In the genomic region with DNA sequence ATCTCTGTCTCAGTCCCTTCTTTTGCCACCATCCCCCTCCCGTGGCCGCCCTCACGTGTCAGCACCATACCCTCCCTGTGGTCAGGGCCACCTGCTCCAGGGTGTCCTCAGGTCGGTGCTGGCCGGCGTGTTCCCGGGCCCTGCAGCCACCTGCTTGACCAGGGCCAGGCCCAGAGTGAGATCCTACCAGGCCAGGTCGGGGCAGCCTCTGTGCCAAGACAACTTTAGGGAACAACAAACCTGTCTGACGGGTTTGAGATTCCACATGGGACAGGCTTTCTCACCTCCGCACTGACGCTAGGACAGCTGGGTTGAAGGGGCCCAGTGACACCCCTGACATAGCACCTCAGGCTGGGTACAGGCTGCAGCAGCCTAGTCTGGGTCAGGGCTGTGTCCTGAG, we compare ENCODE assay signal across 13 cellular contexts. TPM values are rescaled to one million over a fixed set of nuclear protein-coding genes. Genes with fewer than 3 reads are reported as not detected.
DNase-seq lines count a peak whose midpoint lies in the region; ATAC-seq and TF ChIP-seq lines count a peak whose summit lies in the region.
"Had no signal": no experiment of that assay in that cellular context is flagged by ENCODE, and none has a peak within 500 bp of the region (broad histone marks: within the 10 kb centered on the region; RNA-seq: fewer than 3 reads in every experiment).

No MANE protein-coding gene starts in this region.

- TF ChIP-seq CTCF in C4-2B (conservative IDR thresholded peaks at IDR 0.05): no peak
- TF ChIP-seq CTCF in neutrophil (IDR thresholded peaks at IDR 0.05): no peak

- DNase-seq in NCI-H774 (lab: John Stamatoyannopoulos, UW): peak; percentile 0
- no peak for DNase-seq in nucleus accumbens (lab: John Stamatoyannopoulos, UW)
- DNase-seq in amniotic stem cell (lab: John Stamatoyannopoulos, UW): no peak
- DNase-seq in NCI-H510A (lab: John Stamatoyannopoulos, UW): no peak
- DNase-seq: effector CD8-positive, alpha-beta T cell; heart left ventricle; Kasumi-1; Right ventricle myocardium superior had no signal

- no peaks in the 10 kb centered on the region for H3K36me3 ChIP-seq in neutrophil
- H3K36me3 ChIP-seq: heart left ventricle had no signal

- no peaks in the 10 kb centered on the region for H3K27me3 ChIP-seq in neutrophil
- H3K27me3 ChIP-seq: heart left ventricle had no signal

- H3K27ac ChIP-seq in C4-2B (peak overlapping the region; percentile 83), neutrophil (peak overlapping the region; percentile 96)

- peak; percentile 68 for ATAC-seq in esophagus mucosa
- ATAC-seq in HG03159 (IDR thresholded peaks at IDR 0.05; ENCODE audit: unreplicated experiment): no peak
- ATAC-seq: heart left ventricle had no signal

- no peak overlapping the region for H3K4me3 ChIP-seq in neutrophil (ENCODE audit: low read depth in 1 of 2, low read length in 1 of 2)

- peaks cover 40 to 41% of the 10 kb centered on the region in 2 experiments for H3K4me1 ChIP-seq in neutrophil (ENCODE audit: control insufficient read depth in 1 of 2, insufficient read depth in 1 of 2, low read depth in 1 of 2, low read length in 1 of 2)

- no peaks in the 10 kb centered on the region for H3K9me3 ChIP-seq in neutrophil
- H3K9me3 ChIP-seq: heart left ventricle had no signal

RNA-seq across cellular contexts. Expression of a gene that starts 7.5 kb away (rescaled TPM):
- total RNA-seq in esophagus mucosa: 67.5 TPM

RNA-seq across cellular contexts. Expression of a gene that starts 24.0 kb away (rescaled TPM):
- 35.0 TPM for total RNA-seq in esophagus mucosa

RNA-seq across cellular contexts. Expression of a gene that starts 56.2 kb away (rescaled TPM):
- 2.0 TPM for total RNA-seq in esophagus mucosa
- total RNA-seq: B cell had no signal

RNA-seq across cellular contexts. Expression of a gene that starts 59.9 kb away (rescaled TPM):
- 251 TPM for total RNA-seq in esophagus mucosa
